Comparison of ENCODE assay signal across 8 cellular contexts in the genomic region with DNA sequence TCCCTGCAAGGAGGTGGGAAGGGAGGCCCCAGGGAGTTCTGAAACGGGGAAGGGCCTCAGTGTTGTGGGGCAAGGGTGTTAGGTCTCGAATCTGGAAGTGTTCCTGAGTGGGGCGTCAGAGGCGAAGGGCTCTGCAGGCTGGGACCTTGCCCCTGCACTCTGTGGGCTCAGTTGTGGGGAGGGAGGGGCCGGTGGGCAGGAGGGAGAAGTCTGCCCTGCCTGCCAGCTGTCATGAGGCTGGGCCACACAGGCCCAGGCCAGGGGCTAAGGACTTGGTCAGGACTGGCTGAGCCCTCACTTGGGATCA. TPM values are rescaled to one million over a fixed set of nuclear protein-coding genes. Genes with fewer than 3 reads are reported as not detected.
A peak's percentile ranks its signal among the peaks of the same experiment; 100 is the strongest.
DNase-seq lines count a peak whose midpoint lies in the region; ATAC-seq and TF ChIP-seq lines count a peak whose summit lies in the region.

A gene (plus strand): TSS at position 59 of the 307 bp plus-strand sequence. CDS start 689 bp downstream, outside the sequence.

- no peaks in the 10 kb centered on the region for H3K9me3 Mint-ChIP-seq in stimulated activated naive CD8-positive, alpha-beta T cell treated with anti-CD3 and anti-CD28 coated beads, Interleukin-15, Interleukin-2, amounts not matched to agents 100 ng/mL and 50 ng/mL, for 24 hours

- no peaks in the 10 kb centered on the region for H3K9me3 ChIP-seq in mammary epithelial cell (replicated peaks; ENCODE audit: insufficient read depth, low read length)

- BruUV-seq in mammary epithelial cell (replicated peaks; lab: Mats Ljungman, UMichigan), result no TSS peak

- no peak within 1 kb of the TSS for H3K4ac ChIP-seq in mesendoderm (ENCODE audit: low read depth, low read length)

- no CpG with 5 or more reads among the region's 5 CpGs for WGBS in mammary epithelial cell (ENCODE audit: low coverage, missing lambda C conversion rate)
- no CpG with 5 or more reads among the region's 5 CpGs for whole genome bisulfite sequencing in mesendoderm (ENCODE audit: extremely low coverage, insufficient coverage, low lambda C conversion rate)

- no peak within 1 kb of the TSS for H4K5ac ChIP-seq in mesendoderm (ENCODE audit: low read length)

- intact Hi-C loops in mammary epithelial cell (cut with micrococcal nuclease), result no loop called here

- H2AK5ac ChIP-seq in mesendoderm (ENCODE audit: low read length), result no peak within 1 kb of the TSS

- no peaks in the 10 kb centered on the region for H3K79me1 ChIP-seq in mesendoderm (ENCODE audit: low read length)

- H3K27me3 ChIP-seq in mammary epithelial cell (ENCODE audit: insufficient read depth, low read length) (no peaks in the 10 kb centered on the region), mesendoderm (ENCODE audit: insufficient read depth, low read length, poor library complexity) (peaks cover 3% of the 10 kb centered on the region)

- peak within 1 kb of the TSS in 2 of 3 experiments; percentile 18 to 25 for H3K4me3 ChIP-seq in mammary epithelial cell (replicated peaks in 1 of 3; ENCODE audit: insufficient read depth in 1 of 3, low read depth in 2 of 3, low read length in 3 of 3)
- H3K4me3 ChIP-seq in mesendoderm (ENCODE audit: low read length), result no peak within 1 kb of the TSS

- H3K27me3 Mint-ChIP-seq in stimulated activated naive CD8-positive, alpha-beta T cell treated with anti-CD3 and anti-CD28 coated beads, Interleukin-15, Interleukin-2, amounts not matched to agents 100 ng/mL and 50 ng/mL, for 24 hours, result peaks cover 31% of the 10 kb centered on the region

- no peaks in the 10 kb centered on the region for H4K20me1 ChIP-seq in mammary epithelial cell (ENCODE audit: insufficient read depth, low read length)

- H3K79me2 ChIP-seq in mammary epithelial cell (ENCODE audit: insufficient read depth, low read length) (no peaks in the 10 kb centered on the region), mesendoderm (ENCODE audit: control insufficient read depth, insufficient read depth, low read length) (no peaks in the 10 kb centered on the region)

- no peak within 1 kb of the TSS for H4K8ac ChIP-seq in mesendoderm (ENCODE audit: low read depth, low read length)

- peaks cover 30% of the 10 kb centered on the region for H3K4me1 Mint-ChIP-seq in stimulated activated naive CD8-positive, alpha-beta T cell treated with anti-CD3 and anti-CD28 coated beads, Interleukin-15, Interleukin-2, amounts not matched to agents 100 ng/mL and 50 ng/mL, for 24 hours (ENCODE audit: low read depth)

- H3K18ac ChIP-seq in mesendoderm (ENCODE audit: low read length), result no peak within 1 kb of the TSS

- no peak within 1 kb of the TSS for H3K9ac ChIP-seq in mammary epithelial cell (ENCODE audit: insufficient read depth, low read length)
- H3K9ac ChIP-seq in mesendoderm (ENCODE audit: low read length), result peak within 1 kb of the TSS; percentile 70

- H3K36me3 Mint-ChIP-seq in stimulated activated naive CD8-positive, alpha-beta T cell treated with anti-CD3 and anti-CD28 coated beads, Interleukin-15, Interleukin-2, amounts not matched to agents 100 ng/mL and 50 ng/mL, for 24 hours (ENCODE audit: low read depth), result peaks cover 6% of the 10 kb centered on the region

- ATAC-seq in stimulated activated naive CD8-positive, alpha-beta T cell treated with anti-CD3 and anti-CD28 coated beads, Interleukin-15, Interleukin-2, amounts not matched to agents 100 U/mL and 50 U/mL, for 24 hours, result no peak
- no peak for ATAC-seq in HG03095 (IDR thresholded peaks at IDR 0.05; ENCODE audit: unreplicated experiment)

- H3K27ac Mint-ChIP-seq in stimulated activated naive CD8-positive, alpha-beta T cell treated with anti-CD3 and anti-CD28 coated beads, Interleukin-15, Interleukin-2, amounts not matched to agents 100 ng/mL and 50 ng/mL, for 24 hours, result peak within 1 kb of the TSS; percentile 11

- DNase-seq in stimulated activated naive CD8-positive, alpha-beta T cell treated with anti-CD3 and anti-CD28 coated beads, Interleukin-15, Interleukin-2, amounts not matched to agents 100 U/mL and 50 U/mL, for 24 hours, result no peak
- DNase-seq in mammary epithelial cell, result no peak
- DNase-seq in mesendoderm, result no peak
- no peak for DNase-seq in T-helper 9 cell
- DNase-seq in hypothalamus (lab: John Stamatoyannopoulos, UW), result no peak
- DNase-seq in nucleus accumbens (lab: John Stamatoyannopoulos, UW), result no peak

- no peak within 1 kb of the TSS for H2BK120ac ChIP-seq in mesendoderm (ENCODE audit: low read depth, low read length)

- H3K27ac ChIP-seq in mammary epithelial cell (ENCODE audit: insufficient read depth, low read depth, low read length) (no peak within 1 kb of the TSS), mesendoderm (ENCODE audit: low read depth, low read length) (peak within 1 kb of the TSS; percentile 2)

- H2BK5ac ChIP-seq in mesendoderm (ENCODE audit: low read length), result no peak within 1 kb of the TSS

- H3K4me3 Mint-ChIP-seq in stimulated activated naive CD8-positive, alpha-beta T cell treated with anti-CD3 and anti-CD28 coated beads, Interleukin-15, Interleukin-2, amounts not matched to agents 100 ng/mL and 50 ng/mL, for 24 hours, result peak within 1 kb of the TSS; percentile 64

- H3K4me2 ChIP-seq in mammary epithelial cell (ENCODE audit: insufficient read depth, low read depth, low read length) (peak within 1 kb of the TSS; percentile 75), mesendoderm (ENCODE audit: low read length) (peak within 1 kb of the TSS; percentile 52)

- no peak for TF ChIP-seq CTCF in mammary epithelial cell (conservative IDR thresholded peaks at IDR 0.05 in 1 of 2, IDR thresholded peaks at IDR 0.05 in 1 of 2; ENCODE audit: extremely low read depth in 1 of 2, insufficient read depth in 1 of 2, low read depth in 1 of 2, low read length in 2 of 2)

- in situ Hi-C loops in mammary epithelial cell (cut with MboI; ENCODE audit: low sequenced_read_pairs in 2 of 2), result no loop called here

- H3K56ac ChIP-seq in mesendoderm (ENCODE audit: low read length), result peak within 1 kb of the TSS; percentile 81

- peak within 1 kb of the TSS; percentile 24 for H3K23ac ChIP-seq in mesendoderm (ENCODE audit: low read length)

- H3K36me3 ChIP-seq in mammary epithelial cell (ENCODE audit: insufficient read depth, low read length) (no peaks in the 10 kb centered on the region), mesendoderm (ENCODE audit: control insufficient read depth, insufficient read depth, low read length) (no peaks in the 10 kb centered on the region)

- no peak within 1 kb of the TSS for H2BK15ac ChIP-seq in mesendoderm (replicated peaks; ENCODE audit: low read depth)

- dilution Hi-C loops in mammary epithelial cell (cut with HindIII; ENCODE audit: low sequenced_read_pairs), result no loop called here

- peaks cover 48% of the 10 kb centered on the region for H3K4me1 ChIP-seq in mammary epithelial cell (ENCODE audit: insufficient read depth, low read length)
- peaks cover 9% of the 10 kb centered on the region for H3K4me1 ChIP-seq in mesendoderm (ENCODE audit: control insufficient read depth, low read depth, low read length)

- no peak within 1 kb of the TSS for H2AFZ ChIP-seq in mammary epithelial cell (ENCODE audit: low read depth, low read length)

- CTCF ChIA-PET in mammary epithelial cell (lab: Charles Lee; ENCODE audit: low non-redundant PET), result no interaction called here

RNA-seq across cellular contexts. Expression of the gene that starts here (rescaled TPM):
- under 1 TPM in 1 of 2 donors, not detected in 1; 0.17 TPM for total RNA-seq in mammary epithelial cell
- polyA plus RNA-seq in mammary epithelial cell, result 0.25 TPM
- polyA minus RNA-seq in mammary epithelial cell, result not detected
- 5.0 TPM for polyA plus RNA-seq in mesendoderm (2013, experiment 1 of 2)
- polyA plus RNA-seq in mesendoderm (2013, experiment 2 of 2), result 4.8 TPM
